ENCODE assay signal across 9 cellular contexts in genomic region chr1:205678286-205679111, GRCh38. TPM values are rescaled to one million over a fixed set of nuclear protein-coding genes. Genes with fewer than 3 reads are reported as not detected.
DNase-seq lines count a peak whose midpoint lies in the region; ATAC-seq and TF ChIP-seq lines count a peak whose summit lies in the region.
"Had no signal": no experiment of that assay in that cellular context is flagged by ENCODE, and none has a peak within 500 bp of the region (broad histone marks: within the 10 kb centered on the region; RNA-seq: fewer than 3 reads in every experiment).

No MANE protein-coding gene starts in this region.

- 79% methylated on average over 8 of the region's 10 CpGs for WGBS in SK-N-SH (ENCODE audit: low lambda C conversion rate)
- 65% methylated on average over 9 of the region's 10 CpGs for WGBS in mammary epithelial cell (ENCODE audit: low coverage, missing lambda C conversion rate)

- ATAC-seq in SK-N-SH treated with all-trans-retinoic acid at 6 μM for 48 hours = no peak; the same call in 2 of the 3 replicates

- no peak overlapping the region for H2AFZ ChIP-seq in SK-N-SH (ENCODE audit: low read depth)
- H2AFZ ChIP-seq in mammary epithelial cell (ENCODE audit: low read depth, low read length) = peak overlapping the region; percentile 91

- H3K79me2 ChIP-seq in SK-N-SH (ENCODE audit: insufficient read depth) = peaks cover 34% of the 10 kb centered on the region
- H3K79me2 ChIP-seq in mammary epithelial cell (ENCODE audit: insufficient read depth, low read length) = peaks cover 15% of the 10 kb centered on the region

- TF ChIP-seq CTCF in SK-N-SH (IDR thresholded peaks at IDR 0.05) = no peak
- no peak for TF ChIP-seq CTCF in mammary epithelial cell (conservative IDR thresholded peaks at IDR 0.05 in 1 of 2, IDR thresholded peaks at IDR 0.05 in 1 of 2; ENCODE audit: extremely low read depth in 1 of 2, insufficient read depth in 1 of 2, low read depth in 1 of 2, low read length in 2 of 2)

- H4K20me1 ChIP-seq in SK-N-SH (ENCODE audit: insufficient read depth) (no peaks in the 10 kb centered on the region), mammary epithelial cell (ENCODE audit: insufficient read depth, low read length) (no peaks in the 10 kb centered on the region)

- dilution Hi-C loops in mammary epithelial cell (cut with HindIII; ENCODE audit: low sequenced_read_pairs) = no loop called here

- H3F3A ChIP-seq in SK-N-SH (replicated peaks; ENCODE audit: insufficient read depth) = no peaks in the 10 kb centered on the region

- H3K36me3 ChIP-seq in SK-N-SH (replicated peaks in 1 of 2; ENCODE audit: control insufficient read depth in 1 of 2, insufficient read depth in 2 of 2, low read length in 1 of 2) (no peaks in the 10 kb centered on the region), mammary epithelial cell (ENCODE audit: insufficient read depth, low read length) (no peaks in the 10 kb centered on the region)

- H3K27ac ChIP-seq in SK-N-SH (ENCODE audit: low read depth in 2 of 2, low read length in 1 of 2) = no peak overlapping the region
- no peak overlapping the region for H3K27ac ChIP-seq in mammary epithelial cell (ENCODE audit: insufficient read depth, low read depth, low read length)
- peak overlapping the region; percentile 93 for H3K27ac ChIP-seq in substantia nigra (ENCODE audit: low read depth, low read length, poor library complexity, severe bottlenecking)

- H3K4me2 ChIP-seq in SK-N-SH (peak overlapping the region; percentile 97), mammary epithelial cell (ENCODE audit: insufficient read depth, low read depth, low read length) (peak overlapping the region; percentile 95)

- no TSS peak for BruUV-seq in mammary epithelial cell (replicated peaks; lab: Mats Ljungman, UMichigan)

- intact Hi-C loops in mammary epithelial cell (cut with micrococcal nuclease) = no loop called here

- DNase-seq in SK-N-SH (no peak), mammary epithelial cell (no peak), left kidney (ENCODE audit: low read depth, low spot score) (peak; percentile 53), substantia nigra (lab: John Stamatoyannopoulos, UW) (no peak), ureter (ENCODE audit: low spot score) (no peak), DMS 273 (lab: John Stamatoyannopoulos, UW; ENCODE audit: unreplicated experiment) (no peak)
- no peak for DNase-seq in stimulated activated naive CD4-positive, alpha-beta T cell (lab: John Stamatoyannopoulos, UW)
- DNase-seq: NCI-H1930 had no signal

- H3K9me3 ChIP-seq in SK-N-SH (no peaks in the 10 kb centered on the region), mammary epithelial cell (replicated peaks; ENCODE audit: insufficient read depth, low read length) (no peaks in the 10 kb centered on the region)

- CTCF ChIA-PET in SK-N-SH (lab: Yijun Ruan, JAX) = interaction anchor here (0.9 to 18.5 kb wide), 6 partner anchors 18 to 299 kb away, joined by 3 to 214 read pairs (median 7); no protein-coding TSS in a partner anchor
- CTCF ChIA-PET in mammary epithelial cell (lab: Charles Lee; ENCODE audit: low non-redundant PET) = interaction anchor here (0.6 kb wide), 1 partner anchor 113 kb away, joined by 3 read pairs; no protein-coding TSS in a partner anchor

- POLR2A ChIA-PET in SK-N-SH (lab: Yijun Ruan, JAX) = no interaction called here

- H3K27me3 ChIP-seq in SK-N-SH (ENCODE audit: insufficient read depth) (no peaks in the 10 kb centered on the region), mammary epithelial cell (ENCODE audit: insufficient read depth, low read length) (no peaks in the 10 kb centered on the region)

- H3K9ac ChIP-seq in SK-N-SH (no peak overlapping the region), mammary epithelial cell (ENCODE audit: insufficient read depth, low read length) (no peak overlapping the region)

- no peaks in the 10 kb centered on the region for H3K9me2 ChIP-seq in SK-N-SH

- TF ChIP-seq RAD21 in SK-N-SH (IDR thresholded peaks at IDR 0.05; ENCODE audit: low read length) = no peak

- in situ Hi-C loops in mammary epithelial cell (cut with MboI; ENCODE audit: low sequenced_read_pairs in 2 of 2) = no loop called here

- TF ChIP-seq EP300 in SK-N-SH (IDR thresholded peaks at IDR 0.05; ENCODE audit: borderline replicate concordance in 1 of 2, low read depth in 1 of 2, low read length in 1 of 2) = no peak

- H3K4me1 ChIP-seq in SK-N-SH (ENCODE audit: control insufficient read depth in 1 of 2, insufficient read depth in 2 of 2, low read depth in 1 of 2, low read length in 1 of 2) (peaks cover 8 to 12% of the 10 kb centered on the region in 2 experiments; a peak in 1 of 4 replicates), mammary epithelial cell (ENCODE audit: insufficient read depth, low read length) (peaks cover 12% of the 10 kb centered on the region)

- H3K4me3 ChIP-seq in SK-N-SH (ENCODE audit: low read depth in 2 of 2, low read length in 1 of 2) (peak overlapping the region; percentile 70 to 78; a peak in 2 of 4 replicates), mammary epithelial cell (replicated peaks in 1 of 3; ENCODE audit: insufficient read depth in 1 of 3, low read depth in 2 of 3, low read length in 3 of 3) (peak overlapping the region in 1 of 3 experiments; percentile 75)

TF ChIP-seq in SK-N-SH, 30 proteins besides CTCF, POLR2A, EP300 and RAD21 (continues in another document):
- TF ChIP-seq RFX5 (IDR thresholded peaks at IDR 0.05; ENCODE audit: low read length) (no peak), PBX3 (IDR thresholded peaks at IDR 0.05) (no peak)

TF ChIP-seq in SK-N-SH treated with all-trans-retinoic acid at 6 μM for 48 hours, 23 proteins besides CTCF, POLR2A, EP300 and RAD21 (continues in another document):
- no peak for TF ChIP-seq ZC3H10 (CRISPR knock-in tag; IDR thresholded peaks at IDR 0.05)
- TF ChIP-seq BACH2 (CRISPR knock-in tag; IDR thresholded peaks at IDR 0.05; ENCODE audit: borderline replicate concordance) = no peak
- no peak for TF ChIP-seq POU6F1 (CRISPR knock-in tag; IDR thresholded peaks at IDR 0.05; ENCODE audit: borderline replicate concordance, low read depth)
- no peak for TF ChIP-seq GLIS3 (CRISPR knock-in tag; IDR thresholded peaks at IDR 0.05)
- no peak for TF ChIP-seq ZFP30 (CRISPR knock-in tag; IDR thresholded peaks at IDR 0.05)
- TF ChIP-seq TSHZ2 (CRISPR knock-in tag; IDR thresholded peaks at IDR 0.05) = no peak
- TF ChIP-seq CREB5 (CRISPR knock-in tag; IDR thresholded peaks at IDR 0.05; ENCODE audit: low read depth) = no peak
- TF ChIP-seq TCF4 (CRISPR knock-in tag; IDR thresholded peaks at IDR 0.05; ENCODE audit: borderline replicate concordance) = no peak

RNA-seq across cellular contexts. Expression of gene SLC45A3, which starts 1.8 kb away (rescaled TPM):
- polyA plus RNA-seq in SK-N-SH (2012; rRNA removed) = 4.6 and 4.7 TPM in 2 replicates
- polyA plus RNA-seq in SK-N-SH (2012; cell fraction: cytosol; rRNA removed) = 2.3 and 3.6 TPM in 2 replicates
- 5.8 and 6.0 TPM in 2 replicates for polyA plus RNA-seq in SK-N-SH (2012; cell fraction: nucleus; rRNA removed)
- total RNA-seq in mammary epithelial cell = 1 to 10 TPM; 3.2 to 4.3 TPM
- 3.3 TPM for polyA plus RNA-seq in mammary epithelial cell
- polyA minus RNA-seq in mammary epithelial cell = 2.4 TPM
- 3.7 TPM for total RNA-seq in ureter

RNA-seq across cellular contexts. Expression of gene ELK4, which starts 46.7 kb away (rescaled TPM):
- polyA plus RNA-seq in SK-N-SH (2012; rRNA removed) (2.6 and 3.8 TPM in 2 replicates), mammary epithelial cell (4.9 TPM)
- polyA plus RNA-seq in SK-N-SH (2012; cell fraction: cytosol; rRNA removed) = 4.0 and 5.0 TPM in 2 replicates
- polyA plus RNA-seq in SK-N-SH (2012; cell fraction: nucleus; rRNA removed) = 5.6 and 9.0 TPM in 2 replicates
- total RNA-seq in mammary epithelial cell (10 to 100 TPM; 17.7 to 38.6 TPM), ureter (88.7 TPM)
- 37.7 TPM for polyA minus RNA-seq in mammary epithelial cell
